In the genomic region with DNA sequence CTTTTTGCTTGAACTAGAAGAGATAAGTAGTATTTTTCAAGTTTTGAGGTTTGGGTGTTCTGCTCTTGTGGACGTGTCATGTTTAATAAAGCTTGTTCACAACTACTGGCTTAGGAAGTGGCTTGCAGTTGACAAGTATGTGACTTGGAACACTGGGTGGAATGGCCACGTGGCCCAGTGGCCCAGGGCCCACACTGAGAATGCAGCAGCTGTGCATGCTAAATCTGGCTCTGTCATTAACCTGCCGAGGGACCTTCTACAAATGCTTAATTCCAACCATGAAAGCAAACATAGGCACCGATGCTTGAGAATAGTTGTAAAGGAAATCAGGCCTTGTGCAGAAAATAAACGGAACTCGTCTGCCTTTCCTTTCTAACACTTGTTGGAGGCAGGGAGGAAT, we compare ENCODE assay signal across 13 cellular contexts. TPM values are rescaled to one million over a fixed set of nuclear protein-coding genes. Genes with fewer than 3 reads are reported as not detected.
A peak's percentile ranks its signal among the peaks of the same experiment; 100 is the strongest.
DNase-seq lines count a peak whose midpoint lies in the region; TF ChIP-seq lines count a peak whose summit lies in the region.
"Had no signal": no experiment of that assay in that cellular context is flagged by ENCODE, and none has a peak within 500 bp of the region (broad histone marks: within the 10 kb centered on the region; RNA-seq: fewer than 3 reads in every experiment).

No MANE protein-coding gene starts in this region.

- H3K27ac Mint-ChIP-seq in CD14-positive monocyte = no peak overlapping the region
- H3K27ac Mint-ChIP-seq in activated CD4-positive, alpha-beta memory T cell treated with anti-CD3 and anti-CD28 coated beads for 36 hours = no peak overlapping the region

- peaks cover 0 to 4% (median 2%) of the 10 kb centered on the region in 7 donors for H3K9me3 Mint-ChIP-seq in CD14-positive monocyte
- no peaks in the 10 kb centered on the region for H3K9me3 Mint-ChIP-seq in activated CD4-positive, alpha-beta memory T cell treated with anti-CD3 and anti-CD28 coated beads for 36 hours

- CTCF ChIA-PET in activated CD4-positive, alpha-beta memory T cell treated with anti-CD3 and anti-CD28 coated beads for 36 hours (lab: Charles Lee) = interaction anchor here (2.0 kb wide), 1 partner anchor 293 kb away, joined by 5 read pairs; no protein-coding TSS in a partner anchor

- POLR2A ChIA-PET in activated CD4-positive, alpha-beta memory T cell treated with anti-CD3 and anti-CD28 coated beads for 36 hours (lab: Charles Lee) = no interaction called here

- H3K4me3 ChIP-seq in osteoblast (ENCODE audit: insufficient read depth, low read length) = no peak overlapping the region

- H3K36me3 ChIP-seq in osteoblast (ENCODE audit: insufficient read depth, low read length) = no peaks in the 10 kb centered on the region

- H3K4me1 ChIP-seq in osteoblast (ENCODE audit: insufficient read depth, low read length) = peaks cover 11% of the 10 kb centered on the region

- no peaks in the 10 kb centered on the region for H3K9me3 ChIP-seq in osteoblast (ENCODE audit: low read depth, low read length)

- no peak for TF ChIP-seq CTCF in C4-2B (conservative IDR thresholded peaks at IDR 0.05)
- TF ChIP-seq CTCF in osteoblast (IDR thresholded peaks at IDR 0.05; ENCODE audit: extremely low read depth, low read depth, low read length) = no peak
- TF ChIP-seq CTCF in CD14-positive monocyte (IDR thresholded peaks at IDR 0.05) = no peak

- H3K4me2 ChIP-seq in osteoblast (ENCODE audit: insufficient read depth, low read length) = no peak overlapping the region
- H3K4me2 ChIP-seq: KMS-11 had no signal

- H2AFZ ChIP-seq in osteoblast (ENCODE audit: low read length) = peak overlapping the region; percentile 40

- H3K36me3 Mint-ChIP-seq in CD14-positive monocyte = no peaks in the 10 kb centered on the region
- H3K36me3 Mint-ChIP-seq in activated CD4-positive, alpha-beta memory T cell treated with anti-CD3 and anti-CD28 coated beads for 36 hours = no peaks in the 10 kb centered on the region

- intact Hi-C loops in CD14-positive monocyte (cut with micrococcal nuclease) = no loop called here
- intact Hi-C loops in activated CD4-positive, alpha-beta memory T cell treated with anti-CD3 and anti-CD28 coated beads for 36 hours (cut with micrococcal nuclease) = no loop called here

- H4K20me1 ChIP-seq in osteoblast (ENCODE audit: insufficient read depth, low read length) = no peaks in the 10 kb centered on the region

- H3K27ac ChIP-seq in C4-2B (peak overlapping the region; percentile 14; the same call in 1 of the 2 replicates), osteoblast (ENCODE audit: low read depth, low read length) (no peak overlapping the region)
- H3K27ac ChIP-seq: KMS-11 had no signal

- H3K27me3 Mint-ChIP-seq in CD14-positive monocyte (ENCODE audit: low read depth in 3 of 3) = peaks cover 0 to 3% (median 0%) of the 10 kb centered on the region in 3 donors
- peaks cover 11% of the 10 kb centered on the region for H3K27me3 Mint-ChIP-seq in activated CD4-positive, alpha-beta memory T cell treated with anti-CD3 and anti-CD28 coated beads for 36 hours

- H3K79me2 ChIP-seq in osteoblast (ENCODE audit: insufficient read depth, low read length) = no peaks in the 10 kb centered on the region

- H3K4me3 Mint-ChIP-seq in CD14-positive monocyte = no peak overlapping the region
- no peak overlapping the region for H3K4me3 Mint-ChIP-seq in activated CD4-positive, alpha-beta memory T cell treated with anti-CD3 and anti-CD28 coated beads for 36 hours

- DNase-seq in NCI-H345 treated with DMSO at 0.1 percent for 48 hours (lab: John Stamatoyannopoulos, UW; ENCODE audit: unreplicated experiment) = peak; percentile 16
- peak; percentile 46 for DNase-seq in globus pallidus (ENCODE audit: low spot score)
- no peak for DNase-seq in osteoblast (ENCODE audit: insufficient read length, low spot score, missing footprints)
- no peak for DNase-seq in NAMALWA (ENCODE audit: low spot score)
- DNase-seq in CD14-positive monocyte (ENCODE audit: low spot score) = no peak
- DNase-seq in activated CD4-positive, alpha-beta memory T cell treated with anti-CD3 and anti-CD28 coated beads for 36 hours = no peak
- no peak for DNase-seq in T-helper 2 cell
- DNase-seq: activated CD4-positive, alpha-beta T cell treated with anti-CD3 and anti-CD28 coated beads for 48 hours; activated T-cell treated with anti-CD3 and anti-CD28 coated beads, Interleukin-2, amount 50 U/mL, for 48 hours; stimulated activated CD4-positive, alpha-beta T cell treated with anti-CD3 and anti-CD28 coated beads, Interleukin-4, amount 100 ng/mL, for 1 hour had no signal

- peaks cover 10% of the 10 kb centered on the region for H3K27me3 ChIP-seq in osteoblast (ENCODE audit: insufficient read depth, low read length)

- peaks cover 16% of the 10 kb centered on the region for H3K4me1 Mint-ChIP-seq in CD14-positive monocyte
- H3K4me1 Mint-ChIP-seq in activated CD4-positive, alpha-beta memory T cell treated with anti-CD3 and anti-CD28 coated beads for 36 hours (ENCODE audit: low read depth) = peaks cover 2% of the 10 kb centered on the region

RNA-seq across cellular contexts. Expression of a gene that starts 11.7 kb away (rescaled TPM):
- not detected in 2 replicates for total RNA-seq in osteoblast
- polyA plus RNA-seq in CD14-positive monocyte = under 1 TPM in 1 of 2 donors, not detected in 1; 0.35 TPM
- not detected for total RNA-seq in activated CD4-positive, alpha-beta memory T cell treated with anti-CD3 and anti-CD28 coated beads for 36 hours
- total RNA-seq: fibroblast of lung had no signal
- polyA plus RNA-seq: fibroblast of lung had no signal

Comparison
In these comparisons a context has a peak if more than half of its experiments do, and no peak if none do; other contexts are left out.
1. DNase-seq: peak in NCI-H345 treated with DMSO at 0.1 percent for 48 hours (single experiment) and globus pallidus (single experiment); none in osteoblast (single experiment), NAMALWA (single experiment), CD14-positive monocyte (single experiment), activated CD4-positive, alpha-beta memory T cell treated with anti-CD3 and anti-CD28 coated beads for 36 hours (single experiment) and T-helper 2 cell (0 of 5).